ENCODE assay signal across 1 cellular context in genomic region chr1:57986432-57986831, GRCh38.
A peak's percentile ranks its signal among the peaks of the same experiment; 100 is the strongest.
TF ChIP-seq lines count a peak whose summit lies in the region.

No MANE protein-coding gene starts in this region.

TF ChIP-seq in GM12878, 131 proteins besides CTCF, POLR2A, EP300 and RAD21 (continued from another document):
- TF ChIP-seq ZNF687 (IDR thresholded peaks at IDR 0.05) (no peak), IKZF2 (IDR thresholded peaks at IDR 0.05) (no peak; a peak in 1 of 4 replicates), RAD51 (IDR thresholded peaks at IDR 0.05) (peak; percentile 46; the same call in 1 of the 2 replicates), RCOR1 (conservative IDR thresholded peaks at IDR 0.05; ENCODE audit: low read depth, low read length) (no peak), SPI1 (IDR thresholded peaks at IDR 0.05; ENCODE audit: borderline replicate concordance, insufficient read depth, low read depth, low read length) (peak; percentile 84)
